In the genomic region with DNA sequence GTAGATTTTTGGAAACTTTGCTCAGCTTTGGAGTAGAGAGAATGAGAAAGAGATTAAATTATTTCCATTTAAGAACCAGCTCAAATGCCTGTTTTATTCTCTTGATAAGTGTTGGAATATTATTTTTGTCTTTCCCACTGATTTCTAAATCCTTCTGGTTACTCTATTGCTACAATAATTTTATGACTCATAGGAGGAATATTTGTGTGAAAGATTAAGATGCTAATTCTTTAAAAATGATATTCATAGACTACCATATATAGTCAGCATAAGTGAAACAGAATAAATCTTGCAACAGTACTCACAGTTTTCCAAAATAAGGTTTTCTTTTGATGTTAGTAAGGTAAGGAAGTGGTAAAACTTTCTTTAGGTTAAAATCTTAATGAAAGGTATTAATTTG, we compare ENCODE assay signal across 1 cellular context.
TF ChIP-seq lines count a peak whose summit lies in the region.

No MANE protein-coding gene starts in this region.

TF ChIP-seq in GM23338, 12 proteins besides CTCF, POLR2A, EP300 and RAD21 (continued from another document):
- TF ChIP-seq, protein P1, sequence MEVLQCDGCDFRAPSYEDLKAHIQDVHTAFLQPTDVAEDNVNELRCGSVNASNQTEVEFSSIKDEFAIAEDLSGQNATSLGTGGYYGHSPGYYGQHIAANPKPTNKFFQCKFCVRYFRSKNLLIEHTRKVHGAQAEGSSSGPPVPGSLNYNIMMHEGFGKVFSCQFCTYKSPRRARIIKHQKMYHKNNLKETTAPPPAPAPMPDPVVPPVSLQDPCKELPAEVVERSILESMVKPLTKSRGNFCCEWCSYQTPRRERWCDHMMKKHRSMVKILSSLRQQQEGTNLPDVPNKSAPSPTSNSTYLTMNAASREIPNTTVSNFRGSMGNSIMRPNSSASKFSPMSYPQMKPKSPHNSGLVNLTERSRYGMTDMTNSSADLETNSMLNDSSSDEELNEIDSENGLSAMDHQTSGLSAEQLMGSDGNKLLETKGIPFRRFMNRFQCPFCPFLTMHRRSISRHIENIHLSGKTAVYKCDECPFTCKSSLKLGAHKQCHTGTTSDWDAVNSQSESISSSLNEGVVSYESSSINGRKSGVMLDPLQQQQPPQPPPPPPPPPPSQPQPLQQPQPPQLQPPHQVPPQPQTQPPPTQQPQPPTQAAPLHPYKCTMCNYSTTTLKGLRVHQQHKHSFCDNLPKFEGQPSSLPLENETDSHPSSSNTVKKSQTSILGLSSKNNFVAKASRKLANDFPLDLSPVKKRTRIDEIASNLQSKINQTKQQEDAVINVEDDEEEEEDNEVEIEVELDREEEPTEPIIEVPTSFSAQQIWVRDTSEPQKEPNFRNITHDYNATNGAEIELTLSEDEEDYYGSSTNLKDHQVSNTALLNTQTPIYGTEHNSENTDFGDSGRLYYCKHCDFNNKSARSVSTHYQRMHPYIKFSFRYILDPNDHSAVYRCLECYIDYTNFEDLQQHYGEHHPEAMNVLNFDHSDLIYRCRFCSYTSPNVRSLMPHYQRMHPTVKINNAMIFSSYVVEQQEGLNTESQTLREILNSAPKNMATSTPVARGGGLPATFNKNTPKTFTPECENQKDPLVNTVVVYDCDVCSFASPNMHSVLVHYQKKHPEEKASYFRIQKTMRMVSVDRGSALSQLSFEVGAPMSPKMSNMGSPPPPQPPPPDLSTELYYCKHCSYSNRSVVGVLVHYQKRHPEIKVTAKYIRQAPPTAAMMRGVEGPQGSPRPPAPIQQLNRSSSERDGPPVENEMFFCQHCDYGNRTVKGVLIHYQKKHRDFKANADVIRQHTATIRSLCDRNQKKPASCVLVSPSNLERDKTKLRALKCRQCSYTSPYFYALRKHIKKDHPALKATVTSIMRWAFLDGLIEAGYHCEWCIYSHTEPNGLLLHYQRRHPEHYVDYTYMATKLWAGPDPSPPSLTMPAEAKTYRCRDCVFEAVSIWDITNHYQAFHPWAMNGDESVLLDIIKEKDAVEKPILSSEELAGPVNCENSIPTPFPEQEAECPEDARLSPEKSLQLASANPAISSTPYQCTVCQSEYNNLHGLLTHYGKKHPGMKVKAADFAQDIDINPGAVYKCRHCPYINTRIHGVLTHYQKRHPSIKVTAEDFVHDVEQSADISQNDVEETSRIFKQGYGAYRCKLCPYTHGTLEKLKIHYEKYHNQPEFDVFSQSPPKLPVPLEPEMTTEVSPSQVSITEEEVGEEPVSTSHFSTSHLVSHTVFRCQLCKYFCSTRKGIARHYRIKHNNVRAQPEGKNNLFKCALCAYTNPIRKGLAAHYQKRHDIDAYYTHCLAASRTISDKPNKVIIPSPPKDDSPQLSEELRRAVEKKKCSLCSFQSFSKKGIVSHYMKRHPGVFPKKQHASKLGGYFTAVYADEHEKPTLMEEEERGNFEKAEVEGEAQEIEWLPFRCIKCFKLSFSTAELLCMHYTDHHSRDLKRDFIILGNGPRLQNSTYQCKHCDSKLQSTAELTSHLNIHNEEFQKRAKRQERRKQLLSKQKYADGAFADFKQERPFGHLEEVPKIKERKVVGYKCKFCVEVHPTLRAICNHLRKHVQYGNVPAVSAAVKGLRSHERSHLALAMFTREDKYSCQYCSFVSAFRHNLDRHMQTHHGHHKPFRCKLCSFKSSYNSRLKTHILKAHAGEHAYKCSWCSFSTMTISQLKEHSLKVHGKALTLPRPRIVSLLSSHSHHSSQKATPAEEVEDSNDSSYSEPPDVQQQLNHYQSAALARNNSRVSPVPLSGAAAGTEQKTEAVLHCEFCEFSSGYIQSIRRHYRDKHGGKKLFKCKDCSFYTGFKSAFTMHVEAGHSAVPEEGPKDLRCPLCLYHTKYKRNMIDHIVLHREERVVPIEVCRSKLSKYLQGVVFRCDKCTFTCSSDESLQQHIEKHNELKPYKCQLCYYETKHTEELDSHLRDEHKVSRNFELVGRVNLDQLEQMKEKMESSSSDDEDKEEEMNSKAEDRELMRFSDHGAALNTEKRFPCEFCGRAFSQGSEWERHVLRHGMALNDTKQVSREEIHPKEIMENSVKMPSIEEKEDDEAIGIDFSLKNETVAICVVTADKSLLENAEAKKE (CRISPR knock-in tag; IDR thresholded peaks at IDR 0.05), result no peak
- TF ChIP-seq ZNF114 (CRISPR knock-in tag; IDR thresholded peaks at IDR 0.05) (no peak), STAT1 (IDR thresholded peaks at IDR 0.05; ENCODE audit: unreplicated experiment) (no peak), EZH2phosphoT487 (IDR thresholded peaks at IDR 0.05; ENCODE audit: unreplicated experiment) (no peak)
- TF ChIP-seq, protein P2, sequence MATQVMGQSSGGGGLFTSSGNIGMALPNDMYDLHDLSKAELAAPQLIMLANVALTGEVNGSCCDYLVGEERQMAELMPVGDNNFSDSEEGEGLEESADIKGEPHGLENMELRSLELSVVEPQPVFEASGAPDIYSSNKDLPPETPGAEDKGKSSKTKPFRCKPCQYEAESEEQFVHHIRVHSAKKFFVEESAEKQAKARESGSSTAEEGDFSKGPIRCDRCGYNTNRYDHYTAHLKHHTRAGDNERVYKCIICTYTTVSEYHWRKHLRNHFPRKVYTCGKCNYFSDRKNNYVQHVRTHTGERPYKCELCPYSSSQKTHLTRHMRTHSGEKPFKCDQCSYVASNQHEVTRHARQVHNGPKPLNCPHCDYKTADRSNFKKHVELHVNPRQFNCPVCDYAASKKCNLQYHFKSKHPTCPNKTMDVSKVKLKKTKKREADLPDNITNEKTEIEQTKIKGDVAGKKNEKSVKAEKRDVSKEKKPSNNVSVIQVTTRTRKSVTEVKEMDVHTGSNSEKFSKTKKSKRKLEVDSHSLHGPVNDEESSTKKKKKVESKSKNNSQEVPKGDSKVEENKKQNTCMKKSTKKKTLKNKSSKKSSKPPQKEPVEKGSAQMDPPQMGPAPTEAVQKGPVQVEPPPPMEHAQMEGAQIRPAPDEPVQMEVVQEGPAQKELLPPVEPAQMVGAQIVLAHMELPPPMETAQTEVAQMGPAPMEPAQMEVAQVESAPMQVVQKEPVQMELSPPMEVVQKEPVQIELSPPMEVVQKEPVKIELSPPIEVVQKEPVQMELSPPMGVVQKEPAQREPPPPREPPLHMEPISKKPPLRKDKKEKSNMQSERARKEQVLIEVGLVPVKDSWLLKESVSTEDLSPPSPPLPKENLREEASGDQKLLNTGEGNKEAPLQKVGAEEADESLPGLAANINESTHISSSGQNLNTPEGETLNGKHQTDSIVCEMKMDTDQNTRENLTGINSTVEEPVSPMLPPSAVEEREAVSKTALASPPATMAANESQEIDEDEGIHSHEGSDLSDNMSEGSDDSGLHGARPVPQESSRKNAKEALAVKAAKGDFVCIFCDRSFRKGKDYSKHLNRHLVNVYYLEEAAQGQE (IDR thresholded peaks at IDR 0.05; ENCODE audit: unreplicated experiment), result no peak
TF ChIP-seq in GM23338: peak in this region for 0.
